ENCODE assay signal across 8 cellular contexts in genomic region chr5:55344392-55344992, GRCh38. TPM values are rescaled to one million over a fixed set of nuclear protein-coding genes. Genes with fewer than 3 reads are reported as not detected.
DNase-seq lines count a peak whose midpoint lies in the region; ATAC-seq and TF ChIP-seq lines count a peak whose summit lies in the region.

No MANE protein-coding gene starts in this region.

- TF ChIP-seq POLR2A in gastrocnemius medialis (IDR thresholded peaks at IDR 0.05): no peak

- in situ Hi-C loops in gastrocnemius medialis (cut with MboI; ENCODE audit: low sequenced_read_pairs in 4 of 4): loop anchor here (5.0 to 25.0 kb wide), 2 partner anchors 343 kb away; no protein-coding TSS in a partner anchor

- H3K27me3 ChIP-seq in H7 (ENCODE audit: control insufficient read depth, insufficient read depth, low read length): no peaks in the 10 kb centered on the region
- no peaks in the 10 kb centered on the region for H3K27me3 ChIP-seq in right atrium auricular region
- H3K27me3 ChIP-seq in gastrocnemius medialis: no peaks in the 10 kb centered on the region

- peaks cover 20% of the 10 kb centered on the region for H3K36me3 ChIP-seq in H7 (replicated peaks; ENCODE audit: control insufficient read depth, insufficient read depth, low read length)
- peaks cover 59% of the 10 kb centered on the region for H3K36me3 ChIP-seq in right atrium auricular region
- peaks cover 0 to 56% of the 10 kb centered on the region in 2 donors for H3K36me3 ChIP-seq in gastrocnemius medialis

- DNase-seq in H7 (peak; percentile 20), SKM-1 treated with dmso at 0.1 percent for 144 hours (lab: John Stamatoyannopoulos, UW; ENCODE audit: unreplicated experiment) (peak; percentile 6), right atrium auricular region (ENCODE audit: low spot score) (peak; percentile 82), gastrocnemius medialis (peak in 1 of 2 donors; percentile 25)
- peak; percentile 35 for DNase-seq in activated naive CD8-positive, alpha-beta T cell treated with anti-CD3 and anti-CD28 coated beads, Interleukin-2, amount 50 U/mL, for 16 hours (ENCODE audit: low read depth, low spot score)

- H3K4me3 ChIP-seq in H7 (ENCODE audit: insufficient read depth, low read depth, low read length) (no peak overlapping the region), right atrium auricular region (no peak overlapping the region), gastrocnemius medialis (no peak overlapping the region)

- intact Hi-C loops in gastrocnemius medialis (cut with DNase I; ENCODE audit: low total_unique reads): loop anchor here (1.0 to 10.0 kb wide), 2 partner anchors 190 to 347 kb away; partner anchors contain the start of gene PLPP1

- H3K27ac ChIP-seq in C4-2B (no peak overlapping the region), right atrium auricular region (no peak overlapping the region), gastrocnemius medialis (peak overlapping the region in 1 of 4 donors; percentile 21)

- no peaks in the 10 kb centered on the region for H3K4me1 ChIP-seq in right atrium auricular region
- no peaks in the 10 kb centered on the region for H3K4me1 ChIP-seq in gastrocnemius medialis

- H3K9me3 ChIP-seq in right atrium auricular region (no peaks in the 10 kb centered on the region), gastrocnemius medialis (no peaks in the 10 kb centered on the region)

- ATAC-seq in gastrocnemius medialis (peak in 1 of 2 donors; percentile 53), HG03521 (IDR thresholded peaks at IDR 0.05; ENCODE audit: unreplicated experiment) (no peak), HG03520 (IDR thresholded peaks at IDR 0.05; ENCODE audit: unreplicated experiment) (no peak)

- TF ChIP-seq CTCF in C4-2B (conservative IDR thresholded peaks at IDR 0.05) (peak; percentile 98), right atrium auricular region (IDR thresholded peaks at IDR 0.05) (peak; percentile 60 to 87), gastrocnemius medialis (IDR thresholded peaks at IDR 0.05 in 4 of 5, conservative IDR thresholded peaks at IDR 0.05 in 1 of 5) (peak; percentile 66 to 85 (median 70))

RNA-seq across cellular contexts. Expression of gene MTREX, which starts 36.7 kb away (rescaled TPM):
- total RNA-seq in H7 (2014; rRNA removed; shearing (Covaris generic)): 71.2 and 101 TPM in 2 replicates
- total RNA-seq in right atrium auricular region (10 to 100 TPM; 56.7 to 86.0 TPM), gastrocnemius medialis (100 to 1,000 TPM in 2 of 4 donors, 10 to 100 TPM in 2; 92.4 to 124 (median 109) TPM)

RNA-seq across cellular contexts. Expression of gene DHX29, which starts 37.0 kb away (rescaled TPM):
- total RNA-seq in H7 (2014; rRNA removed; shearing (Covaris generic)): 28.4 and 28.7 TPM in 2 replicates
- total RNA-seq in right atrium auricular region (10 to 100 TPM; 17.5 to 20.9 TPM), gastrocnemius medialis (10 to 100 TPM; 33.1 to 44.6 (median 41.0) TPM)
